Comparison of ENCODE assay signal across 32 cellular contexts in the genomic region with DNA sequence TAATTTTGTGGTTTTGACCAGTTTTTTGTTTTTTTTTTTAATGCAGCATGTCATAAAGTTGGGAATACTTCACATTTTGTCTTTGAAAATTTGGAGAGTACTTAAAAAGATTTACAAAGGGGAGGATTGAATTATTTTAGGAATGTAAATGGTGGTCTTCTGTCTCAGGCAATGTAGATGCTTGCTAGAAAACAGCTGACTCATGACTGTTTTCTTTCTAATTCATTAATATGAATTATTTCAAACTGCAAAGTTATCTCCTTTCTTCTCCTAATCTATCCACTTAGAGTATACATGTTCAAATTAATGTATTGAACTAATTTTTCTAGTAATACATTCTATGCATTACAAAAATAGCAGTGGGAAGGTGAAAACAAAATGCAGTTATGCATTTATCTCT. TPM values are rescaled to one million over a fixed set of nuclear protein-coding genes. Genes with fewer than 3 reads are reported as not detected.
"Had no signal": no experiment of that assay in that cellular context is flagged by ENCODE, and none has a peak within 500 bp of the region (broad histone marks: within the 10 kb centered on the region; RNA-seq: fewer than 3 reads in every experiment).

No MANE protein-coding gene starts in this region.

- H3K27ac ChIP-seq: left lung, pancreas, prostate gland, sigmoid colon, spleen, suprapubic skin, thoracic aorta, tibial artery, upper lobe of right lung had no signal

- H3K27me3 ChIP-seq: left lung, pancreas, sigmoid colon, spleen, suprapubic skin, tibial artery, upper lobe of right lung had no signal

- H3K4me3 ChIP-seq: left lung, lung, mucosa of descending colon, pancreas, prostate gland, sigmoid colon, spleen, suprapubic skin, thoracic aorta, tibial artery, upper lobe of right lung had no signal

- ATAC-seq: left colon; left lung; mucosa of descending colon; naive thymus-derived CD4-positive, alpha-beta T cell; natural killer cell treated with Interleukin-12 subunit alpha and Interleukin-12 subunit beta and Interleukin-15 and Interleukin-18, amount 100 ng/mL, for 72 hours; pancreas; right cardiac atrium; stimulated activated effector memory CD8-positive, alpha-beta T cell treated with anti-CD3 and anti-CD28 coated beads, Interleukin-12 subunit alpha, Interleukin-12 subunit beta, amount 100 ng/mL, for 72 hours; upper lobe of right lung had no signal

- FAIRE-seq: islet of Langerhans, kidney, pancreas, small intestine had no signal

- H3K4me1 ChIP-seq: left lung, pancreas, prostate gland, sigmoid colon, spleen, suprapubic skin, tibial artery, upper lobe of right lung had no signal

- H3K9me3 ChIP-seq: left lung, mucosa of descending colon, pancreas, prostate gland, sigmoid colon, spleen, suprapubic skin, thoracic aorta, tibial artery, upper lobe of right lung had no signal

- DNase-seq: hypothalamus; immature natural killer cell; kidney; left colon; left lung; midbrain; mucosa of descending colon; naive thymus-derived CD4-positive, alpha-beta T cell; nucleus accumbens; pancreas; posterior cingulate gyrus; retina; right cardiac atrium; sigmoid colon; small intestine; spleen; stimulated activated CD4-positive, alpha-beta T cell treated with anti-CD3 and anti-CD28 coated beads, Interleukin-4, amount 100 ng/mL, for 24 hours; stimulated activated naive CD4-positive, alpha-beta T cell; tibial artery; trophoblast cell; upper lobe of right lung had no signal

- H3K36me3 ChIP-seq: left lung, pancreas, prostate gland, sigmoid colon, spleen, suprapubic skin, thoracic aorta, tibial artery, upper lobe of right lung had no signal

RNA-seq across cellular contexts. Expression of gene HCRTR2, which starts 24.9 kb away (rescaled TPM):
- total RNA-seq: kidney; left colon; left lung; liver; lung; mesenteric fat pad; mucosa of descending colon; myocyte; naive thymus-derived CD4-positive, alpha-beta T cell; natural killer cell treated with Interleukin-12 subunit alpha and Interleukin-12 subunit beta and Interleukin-15 and Interleukin-18, amount 100 ng/mL, for 72 hours; osteoblast; pancreas; prostate gland; right cardiac atrium; sigmoid colon; spleen; suprapubic skin; thoracic aorta; upper lobe of right lung had no signal
- polyA plus RNA-seq: immature natural killer cell; liver; lung; naive thymus-derived CD4-positive, alpha-beta T cell; pancreas; sigmoid colon; small intestine; spleen had no signal
